Comparison of ENCODE assay signal across 8 cellular contexts in the genomic region with DNA sequence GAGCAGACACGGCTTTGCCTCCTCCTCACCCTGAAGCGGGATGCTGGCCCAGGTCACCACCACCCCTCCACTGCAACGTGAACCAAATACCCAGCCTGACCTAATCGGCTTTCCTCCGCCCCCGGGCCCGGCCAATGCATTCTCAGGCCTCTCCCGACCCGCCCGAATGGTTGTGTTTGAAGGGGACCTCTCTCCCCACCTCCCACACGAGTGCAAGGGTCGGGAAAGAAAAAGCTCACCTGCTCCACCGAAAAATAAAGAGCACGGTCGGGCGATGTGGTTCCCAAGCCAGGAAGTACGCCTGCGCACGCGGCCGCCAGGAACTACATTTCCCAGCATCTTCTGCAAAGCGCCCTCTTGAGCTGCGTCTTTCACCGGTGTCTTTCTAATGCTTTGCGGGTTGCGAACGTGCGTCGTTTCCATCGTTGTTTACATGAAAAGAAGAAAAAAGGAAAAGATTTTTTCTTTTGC. TPM values are rescaled to one million over a fixed set of nuclear protein-coding genes. Genes with fewer than 3 reads are reported as not detected.
DNase-seq lines count a peak whose midpoint lies in the region; ATAC-seq, FAIRE-seq and TF ChIP-seq lines count a peak whose summit lies in the region.

A gene (minus strand): TSS at position 282 of the 471 bp plus-strand sequence.

- ATAC-seq in A549 = peak; percentile 90 to 92
- ATAC-seq in lower lobe of right lung = peak in 1 of 2 donors; percentile 61
- no peak for ATAC-seq in GM19467 (IDR thresholded peaks at IDR 0.05; ENCODE audit: unreplicated experiment)

- peaks cover 8% of the 10 kb centered on the region for H3K27me3 ChIP-seq in lower lobe of right lung (ENCODE audit: low read depth)

- H3K9me3 ChIP-seq in A549 (peaks cover 44% of the 10 kb centered on the region), lower lobe of right lung (peaks cover 28% of the 10 kb centered on the region)

- TF ChIP-seq CTCF in A549 (IDR thresholded peaks at IDR 0.05) = no peak
- TF ChIP-seq CTCF in VCaP (conservative IDR thresholded peaks at IDR 0.05) = 0 out of 2 replicates have a peak, but pooled peaks have one; percentile 15
- TF ChIP-seq CTCF in lower lobe of right lung (IDR thresholded peaks at IDR 0.05) = no peak

- H3K36me3 ChIP-seq in lower lobe of right lung = no peaks in the 10 kb centered on the region

- CTCF ChIA-PET in A549 (lab: Yijun Ruan, JAX) = interaction anchor here (0.8 to 1.2 kb wide), 2 partner anchors 14 to 88 kb away, joined by 3 read pairs; no protein-coding TSS in a partner anchor

- no peak for TF ChIP-seq RAD21 in A549 (conservative IDR thresholded peaks at IDR 0.05 in 1 of 2, IDR thresholded peaks at IDR 0.05 in 1 of 2)

- no peak for TF ChIP-seq POLR2A in A549 (IDR thresholded peaks at IDR 0.05; ENCODE audit: low read length)

- peak; percentile 56 for FAIRE-seq in A549 (lab: Jason Lieb, UNC)

- intact Hi-C loops in lower lobe of right lung (cut with DNase I) = no loop called here

- POLR2A ChIA-PET in A549 (lab: Yijun Ruan, JAX) = interaction anchor here (0.5 to 0.8 kb wide), 2 partner anchors 209 to 329 kb away, joined by 3 to 4 read pairs; a partner anchor contains a TSS

- peak within 1 kb of the TSS; percentile 70 for H3K4me2 ChIP-seq in A549

- H3K4me1 ChIP-seq in A549 (no peaks in the 10 kb centered on the region), lower lobe of right lung (no peaks in the 10 kb centered on the region)

- peak within 1 kb of the TSS; percentile 45 for H3K4me3 ChIP-seq in A549
- H3K4me3 ChIP-seq in lower lobe of right lung = peak within 1 kb of the TSS; percentile 42

- DNase-seq in A549 (ENCODE audit: low read depth in 1 of 2, low spot score in 1 of 2) = peak; percentile 41 to 73
- peak; percentile 67 for DNase-seq in HT1080 (ENCODE audit: low read depth)
- DNase-seq in dermis microvascular lymphatic vessel endothelial cell (ENCODE audit: low read depth in 2 of 2) = peak; percentile 23 to 42
- peak; percentile 65 for DNase-seq in lower lobe of right lung
- peak in 2 of 3 donors; percentile 18 to 19 for DNase-seq in stimulated activated CD4-positive, alpha-beta T cell treated with anti-CD3 and anti-CD28 coated beads, TNF-alpha, amount 100 ng/mL, for 48 hours (ENCODE audit: low read depth in 3 of 3)
- no peak for DNase-seq in UCSD-AML1 (lab: John Stamatoyannopoulos, UW; ENCODE audit: unreplicated experiment)

- H3K27ac ChIP-seq in A549 = peak within 1 kb of the TSS in 1 of 2 experiments; percentile 51; a peak in 3 of 6 replicates
- peak within 1 kb of the TSS; percentile 48; the same call in 1 of the 2 replicates for H3K27ac ChIP-seq in VCaP
- no peak within 1 kb of the TSS for H3K27ac ChIP-seq in lower lobe of right lung

- TF ChIP-seq EP300 in A549 (IDR thresholded peaks at IDR 0.05) = no peak

- WGBS in A549 (ENCODE audit: missing lambda C conversion rate) = 5% methylated on average over 30 of the region's 30 CpGs

TF ChIP-seq in A549, 52 proteins besides CTCF, POLR2A, EP300 and RAD21:
- no peak for TF ChIP-seq FOSL2 (IDR thresholded peaks at IDR 0.05)
- TF ChIP-seq FOSL2 (CRISPR knock-in tag; IDR thresholded peaks at IDR 0.05) = no peak
- TF ChIP-seq, protein P1, sequence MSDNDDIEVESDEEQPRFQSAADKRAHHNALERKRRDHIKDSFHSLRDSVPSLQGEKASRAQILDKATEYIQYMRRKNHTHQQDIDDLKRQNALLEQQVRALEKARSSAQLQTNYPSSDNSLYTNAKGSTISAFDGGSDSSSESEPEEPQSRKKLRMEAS (IDR thresholded peaks at IDR 0.05) = peak; percentile 47; the same call in 1 of the 2 replicates

RNA-seq across cellular contexts. Expression of the gene that starts here (rescaled TPM):
- polyA plus RNA-seq in A549 (2011; rRNA removed) = 1.7 and 1.8 TPM in 2 replicates
- polyA plus RNA-seq in A549 (2012; cell fraction: cytosol; rRNA removed) = 0.33 and 0.45 TPM in 2 replicates
- 0.07 and 0.11 TPM in 2 replicates for polyA plus RNA-seq in A549 (2012; cell fraction: nucleus; rRNA removed)
- 1.8 to 2.3 TPM (median 2.0 TPM) in 3 replicates for polyA plus RNA-seq in A549 (2017; fragmentation: RNase III; extraction: RNeasy Plus Mini Kit Qiagen cat#74134 plus additional on column Dnase treatment)
- polyA minus RNA-seq in A549 (2011; rRNA and poly(A)+ RNA removed) = 0.44 and 1.4 TPM in 2 replicates
- total RNA-seq in HT1080 (2014; rRNA removed; shearing (Covaris generic)) = 4.7 and 5.7 TPM in 2 replicates
- 2.6 and 2.9 TPM in 2 replicates for polyA plus RNA-seq in HT1080 (2015; cell fraction: cytosol; rRNA removed)
- polyA plus RNA-seq in HT1080 (2015; cell fraction: nucleus; rRNA removed) = 0.59 and 1.2 TPM in 2 replicates
- 0.13 and 0.38 TPM in 2 replicates for total RNA-seq in dermis microvascular lymphatic vessel endothelial cell
- 0.89 TPM for total RNA-seq in lower lobe of right lung

Comparison
In these comparisons a context has a peak if more than half of its experiments do, and no peak if none do; other contexts are left out.
1. Peak in DNase-seq in dermis microvascular lymphatic vessel endothelial cell; RNA of the gene not detected or under 1 TPM.
2. Peak in DNase-seq and H3K4me3 ChIP-seq in lower lobe of right lung; RNA of the gene not detected or under 1 TPM.